In the genomic region with DNA sequence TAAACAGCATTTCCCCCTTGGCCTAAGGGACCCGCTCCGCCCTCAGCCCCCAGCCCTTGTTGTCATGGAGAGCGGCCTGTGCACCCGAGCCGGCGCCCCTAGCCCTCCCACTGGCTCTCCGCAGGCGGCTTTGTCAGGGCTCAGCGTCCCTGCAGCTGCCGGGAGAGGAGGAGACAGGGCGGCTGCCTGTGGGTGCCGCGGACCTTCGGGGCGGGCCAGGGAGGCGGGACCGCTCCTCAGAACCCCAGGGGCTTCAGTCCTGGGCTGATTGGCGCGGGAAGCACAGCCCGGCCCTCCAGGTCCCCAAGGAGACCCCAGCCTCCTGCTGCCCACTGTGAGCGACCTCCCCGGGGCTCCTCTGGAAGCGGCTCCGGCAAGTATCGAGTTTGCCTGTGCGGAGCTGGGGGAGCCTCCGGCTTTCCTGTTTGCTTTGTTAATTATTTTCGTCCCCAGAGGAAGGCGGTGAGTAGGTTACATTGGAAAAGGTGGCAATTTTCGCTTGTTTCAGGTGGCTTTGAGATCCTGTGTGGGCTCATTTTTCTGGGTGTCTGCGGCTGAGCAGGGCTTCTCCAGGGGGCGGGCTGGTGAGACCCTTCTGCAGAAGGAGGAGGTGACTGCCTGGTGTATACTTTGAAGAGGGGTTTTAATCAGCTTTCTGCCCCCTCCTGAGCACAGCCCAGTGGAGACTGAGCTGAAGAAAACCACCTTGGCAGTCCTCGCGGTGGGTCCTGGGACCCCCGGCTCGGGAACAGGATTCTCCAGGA, we compare ENCODE assay signal across 8 cellular contexts. TPM values are rescaled to one million over a fixed set of nuclear protein-coding genes. Genes with fewer than 3 reads are reported as not detected.
DNase-seq lines count a peak whose midpoint lies in the region; ATAC-seq and TF ChIP-seq lines count a peak whose summit lies in the region.

A gene with protein sequence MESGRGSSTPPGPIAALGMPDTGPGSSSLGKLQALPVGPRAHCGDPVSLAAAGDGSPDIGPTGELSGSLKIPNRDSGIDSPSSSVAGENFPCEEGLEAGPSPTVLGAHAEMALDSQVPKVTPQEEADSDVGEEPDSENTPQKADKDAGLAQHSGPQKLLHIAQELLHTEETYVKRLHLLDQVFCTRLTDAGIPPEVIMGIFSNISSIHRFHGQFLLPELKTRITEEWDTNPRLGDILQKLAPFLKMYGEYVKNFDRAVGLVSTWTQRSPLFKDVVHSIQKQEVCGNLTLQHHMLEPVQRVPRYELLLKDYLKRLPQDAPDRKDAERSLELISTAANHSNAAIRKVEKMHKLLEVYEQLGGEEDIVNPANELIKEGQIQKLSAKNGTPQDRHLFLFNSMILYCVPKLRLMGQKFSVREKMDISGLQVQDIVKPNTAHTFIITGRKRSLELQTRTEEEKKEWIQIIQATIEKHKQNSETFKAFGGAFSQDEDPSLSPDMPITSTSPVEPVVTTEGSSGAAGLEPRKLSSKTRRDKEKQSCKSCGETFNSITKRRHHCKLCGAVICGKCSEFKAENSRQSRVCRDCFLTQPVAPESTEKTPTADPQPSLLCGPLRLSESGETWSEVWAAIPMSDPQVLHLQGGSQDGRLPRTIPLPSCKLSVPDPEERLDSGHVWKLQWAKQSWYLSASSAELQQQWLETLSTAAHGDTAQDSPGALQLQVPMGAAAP (plus strand): TSS at position 256 of the 764 bp plus-strand sequence. CDS start 28,734 bp downstream, outside the sequence.

- peaks cover 0 to 3% of the 10 kb centered on the region in 2 donors for H3K36me3 Mint-ChIP-seq in activated T-cell treated with anti-CD3 and anti-CD28 coated beads, Interleukin-2, amount 50 U/mL, for 72 hours (ENCODE audit: insufficient read depth in 2 of 2)
- no peaks in the 10 kb centered on the region for H3K36me3 Mint-ChIP-seq in osteocyte (ENCODE audit: unreplicated experiment)

- peak within 1 kb of the TSS; percentile 90 to 95 for H3K4me3 Mint-ChIP-seq in activated T-cell treated with anti-CD3 and anti-CD28 coated beads, Interleukin-2, amount 50 U/mL, for 72 hours
- H3K4me3 Mint-ChIP-seq in osteocyte (ENCODE audit: unreplicated experiment): peak within 1 kb of the TSS; percentile 44

- no peak for TF ChIP-seq CTCF in osteocyte (IDR thresholded peaks at IDR 0.05)

- ATAC-seq in activated T-cell treated with anti-CD3 and anti-CD28 coated beads, Interleukin-2, amount 50 U/mL, for 72 hours (replicated peaks in 1 of 2): peak; percentile 83 to 90
- ATAC-seq in GM18858 (IDR thresholded peaks at IDR 0.05; ENCODE audit: unreplicated experiment) (no peak), GM19351 (IDR thresholded peaks at IDR 0.05; ENCODE audit: unreplicated experiment) (no peak), GM19452 (IDR thresholded peaks at IDR 0.05; ENCODE audit: unreplicated experiment) (no peak)

- H3K27me3 Mint-ChIP-seq in activated T-cell treated with anti-CD3 and anti-CD28 coated beads, Interleukin-2, amount 50 U/mL, for 72 hours (ENCODE audit: low read depth): no peaks in the 10 kb centered on the region
- peaks cover 36% of the 10 kb centered on the region for H3K27me3 Mint-ChIP-seq in osteocyte (ENCODE audit: unreplicated experiment)

- H3K27ac Mint-ChIP-seq in activated T-cell treated with anti-CD3 and anti-CD28 coated beads, Interleukin-2, amount 50 U/mL, for 72 hours: peak within 1 kb of the TSS; percentile 84
- H3K27ac Mint-ChIP-seq in osteocyte (ENCODE audit: unreplicated experiment): no peak within 1 kb of the TSS

- peaks cover 2% of the 10 kb centered on the region in 2 donors for H3K9me3 Mint-ChIP-seq in activated T-cell treated with anti-CD3 and anti-CD28 coated beads, Interleukin-2, amount 50 U/mL, for 72 hours
- no peaks in the 10 kb centered on the region for H3K9me3 Mint-ChIP-seq in osteocyte (ENCODE audit: unreplicated experiment)

- DNase-seq in ELR (ENCODE audit: low read depth): peak; percentile 30
- DNase-seq in NCI-H510A (lab: John Stamatoyannopoulos, UW): peak; percentile 68
- DNase-seq in activated T-cell treated with anti-CD3 and anti-CD28 coated beads, Interleukin-2, amount 50 U/mL, for 72 hours: peak; percentile 54 to 61
- peak; percentile 30 for DNase-seq in glomerular visceral epithelial cell (ENCODE audit: extremely low spot score)
- no peak for DNase-seq in osteocyte (ENCODE audit: extremely low spot score, unreplicated experiment)

- H3K4me1 Mint-ChIP-seq in activated T-cell treated with anti-CD3 and anti-CD28 coated beads, Interleukin-2, amount 50 U/mL, for 72 hours (ENCODE audit: low read depth): peaks cover 40% of the 10 kb centered on the region
- peaks cover 3% of the 10 kb centered on the region for H3K4me1 Mint-ChIP-seq in osteocyte (ENCODE audit: unreplicated experiment)

RNA-seq across cellular contexts. Expression of the gene that starts here (rescaled TPM):
- total RNA-seq in activated T-cell treated with anti-CD3 and anti-CD28 coated beads, Interleukin-2, amount 50 U/mL, for 72 hours: 10 to 100 TPM; 66.2 to 72.9 TPM
- not detected in 2 replicates for total RNA-seq in osteocyte

Comparison
In these comparisons a context has a peak if more than half of its experiments do, and no peak if none do; other contexts are left out.
1. RNA of the gene that starts here (total RNA-seq): 66.2 to 72.9 TPM in activated T-cell treated with anti-CD3 and anti-CD28 coated beads, Interleukin-2, amount 50 U/mL, for 72 hours; not detected in osteocyte; every median in the first group is over 10 times any median in the second.
2. ATAC-seq: peak in activated T-cell treated with anti-CD3 and anti-CD28 coated beads, Interleukin-2, amount 50 U/mL, for 72 hours (2 of 2); none in GM18858 (single experiment), GM19351 (single experiment) and GM19452 (single experiment).